Comparison of ENCODE assay signal across 9 cellular contexts in genomic region chr6:113690957-113691656, GRCh38.
"Had no signal": no experiment of that assay in that cellular context is flagged by ENCODE, and none has a peak within 500 bp of the region (broad histone marks: within the 10 kb centered on the region; RNA-seq: fewer than 3 reads in every experiment).

No MANE protein-coding gene starts in this region.

- DNase-seq: activated CD4-positive, alpha-beta T cell treated with anti-CD3 and anti-CD28 coated beads, Interleukin-2, amount 50 U/mL, for 4 hours; activated naive CD4-positive, alpha-beta T cell treated with anti-CD3 and anti-CD28 coated beads, Interleukin-2, amount 50 U/mL, for 16 hours; activated T-cell treated with anti-CD3 and anti-CD28 coated beads, Interleukin-2, amount 50 U/mL, for 1 hour; adrenal gland; cerebellar nuclear complex; head of caudate nucleus; left ventricle myocardium inferior; mesendoderm had no signal

- H3K4me3 ChIP-seq: adrenal gland, left ventricle myocardium inferior, tibial nerve had no signal

- H3K4me1 ChIP-seq: adrenal gland had no signal

- H3K27ac ChIP-seq: adrenal gland, left ventricle myocardium inferior, tibial nerve had no signal

- H3K36me3 ChIP-seq: adrenal gland, left ventricle myocardium inferior, tibial nerve had no signal

- H3K27me3 ChIP-seq: adrenal gland, tibial nerve had no signal

- H3K9me3 ChIP-seq: adrenal gland, left ventricle myocardium inferior, tibial nerve had no signal
